ENCODE assay signal across 2 cellular contexts in genomic region chr10:102342958-102343357, GRCh38.
TF ChIP-seq lines count a peak whose summit lies in the region.

No MANE protein-coding gene starts in this region.

TF ChIP-seq in endothelial cell of umbilical vein, 7 proteins besides CTCF, POLR2A, EP300 and RAD21:
- TF ChIP-seq FOS (IDR thresholded peaks at IDR 0.05; ENCODE audit: borderline replicate concordance, insufficient read depth, low read length) (peak; percentile 59), JUN (IDR thresholded peaks at IDR 0.05; ENCODE audit: borderline replicate concordance, insufficient read depth, insufficient read length, low read depth) (peak; percentile 27), GATA2 (IDR thresholded peaks at IDR 0.05; ENCODE audit: insufficient read depth, insufficient read length, low read depth, low read length) (peak; percentile 74), POLR2AphosphoS5 (IDR thresholded peaks at IDR 0.05; ENCODE audit: insufficient read depth, low read depth, low read length) (no peak), EZH2 (IDR thresholded peaks at IDR 0.05; ENCODE audit: borderline replicate concordance, low read depth, low read length, severe bottlenecking) (no peak), MYC (IDR thresholded peaks at IDR 0.05; ENCODE audit: low read depth, low read length) (no peak), MAX (IDR thresholded peaks at IDR 0.05; ENCODE audit: insufficient read depth, insufficient read length) (no peak)

TF ChIP-seq in HepG2, 621 proteins besides CTCF, POLR2A, EP300 and RAD21:
- TF ChIP-seq TRIM22 (IDR thresholded peaks at IDR 0.05): no peak
- TF ChIP-seq ZFP1 (CRISPR knock-in tag; IDR thresholded peaks at IDR 0.05): no peak
- TF ChIP-seq CHD2 (IDR thresholded peaks at IDR 0.05; ENCODE audit: low read depth, low read length): no peak
- TF ChIP-seq AGO1 (IDR thresholded peaks at IDR 0.05; ENCODE audit: low read depth, low read length, poor library complexity, severe bottlenecking): no peak
- no peak for TF ChIP-seq SALL2 (CRISPR knock-in tag; IDR thresholded peaks at IDR 0.05)
- no peak for TF ChIP-seq NR2F1 (CRISPR knock-in tag; IDR thresholded peaks at IDR 0.05)
- TF ChIP-seq DZIP1 (CRISPR knock-in tag; IDR thresholded peaks at IDR 0.05): no peak
- no peak for TF ChIP-seq ZNF33B (CRISPR knock-in tag; IDR thresholded peaks at IDR 0.05)
- no peak for TF ChIP-seq ZBTB1 (CRISPR knock-in tag; IDR thresholded peaks at IDR 0.05; ENCODE audit: borderline replicate concordance)
- no peak for TF ChIP-seq SYNCRIP (IDR thresholded peaks at IDR 0.05; ENCODE audit: insufficient read depth, low read depth, low read length)
- TF ChIP-seq SAP130 (CRISPR knock-in tag; IDR thresholded peaks at IDR 0.05; ENCODE audit: low read depth): no peak
- no peak for TF ChIP-seq ELF1 (CRISPR knock-in tag; IDR thresholded peaks at IDR 0.05)
- TF ChIP-seq KLF15 (CRISPR knock-in tag; IDR thresholded peaks at IDR 0.05; ENCODE audit: borderline replicate concordance): no peak
- no peak for TF ChIP-seq ZNF264 (CRISPR knock-in tag; IDR thresholded peaks at IDR 0.05)
- no peak for TF ChIP-seq THAP11 (CRISPR knock-in tag; IDR thresholded peaks at IDR 0.05)
- TF ChIP-seq KDM6A (CRISPR knock-in tag; IDR thresholded peaks at IDR 0.05; ENCODE audit: low read depth): no peak
